ENCODE assay signal across 9 cellular contexts in the genomic region with DNA sequence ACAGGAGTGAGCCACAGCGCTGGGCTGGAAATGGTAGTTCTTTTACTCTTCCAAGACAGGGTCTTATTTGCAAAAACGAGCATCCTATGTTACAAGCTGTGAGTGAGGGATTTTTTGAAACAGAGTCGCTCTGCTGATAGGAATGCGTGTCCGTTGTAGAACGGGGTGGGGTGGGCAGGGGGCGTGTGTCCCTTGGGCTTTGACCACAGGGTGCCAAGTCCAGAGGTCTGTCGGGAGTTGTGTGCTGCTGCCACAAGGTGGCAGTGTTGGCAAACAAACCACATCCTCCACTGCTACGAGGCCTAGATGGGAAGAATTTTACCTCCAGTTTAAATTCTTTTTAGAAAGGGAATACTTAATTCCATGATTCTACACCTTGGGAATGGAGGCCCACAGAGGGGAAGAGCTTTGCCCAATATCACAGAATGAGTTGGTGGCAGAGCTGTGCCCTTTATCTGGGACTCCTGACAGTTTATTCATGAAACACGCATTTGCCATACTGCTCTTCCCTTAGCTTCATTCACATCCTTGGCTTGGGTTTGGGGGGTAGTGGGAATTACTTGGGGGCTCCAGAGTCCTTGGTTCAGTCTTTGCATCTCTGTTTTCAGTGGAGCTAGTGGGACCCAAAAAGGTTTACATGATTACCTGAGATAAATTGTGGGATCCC. TPM values are rescaled to one million over a fixed set of nuclear protein-coding genes. Genes with fewer than 3 reads are reported as not detected.
A peak's percentile ranks its signal among the peaks of the same experiment; 100 is the strongest.
DNase-seq lines count a peak whose midpoint lies in the region; ATAC-seq and TF ChIP-seq lines count a peak whose summit lies in the region.
"Had no signal": no experiment of that assay in that cellular context is flagged by ENCODE, and none has a peak within 500 bp of the region (broad histone marks: within the 10 kb centered on the region; RNA-seq: fewer than 3 reads in every experiment).

No MANE protein-coding gene starts in this region.

- H3K4me1 Mint-ChIP-seq in T-helper 1 cell treated with Interleukin-12 subunit alpha and Interleukin-12 subunit beta and Interleukin-4 antibody, amounts not matched to agents 30 μg/mL and 1 μg/mL, for 36 hours (ENCODE audit: low read depth): peaks cover 22% of the 10 kb centered on the region

- H3K4me3 ChIP-seq in GM06990 (replicated peaks; ENCODE audit: low read depth, low read length) (no peak overlapping the region), right cardiac atrium (ENCODE audit: low read length) (no peak overlapping the region), gastrocnemius medialis (no peak overlapping the region)

- WGBS in right cardiac atrium: 15% methylated on average over 10 of the region's 10 CpGs

- TF ChIP-seq CTCF in GM06990 (IDR thresholded peaks at IDR 0.05; ENCODE audit: insufficient read depth, low read length, poor library complexity, severe bottlenecking) (peak; percentile 80), gastrocnemius medialis (IDR thresholded peaks at IDR 0.05 in 4 of 5, conservative IDR thresholded peaks at IDR 0.05 in 1 of 5) (peak; percentile 83 to 95 (median 89))

- H3K4me1 ChIP-seq in right cardiac atrium (ENCODE audit: control insufficient read depth, insufficient read depth, low read length) (peaks cover 7% of the 10 kb centered on the region), gastrocnemius medialis (peaks cover 12 to 26% of the 10 kb centered on the region in 2 donors)

- in situ Hi-C loops in gastrocnemius medialis (cut with MboI; ENCODE audit: low sequenced_read_pairs in 4 of 4): loop anchor here (5.0 to 10.0 kb wide), 2 partner anchors 96 to 178 kb away; partner anchors contain the start of gene SOST (in 1 of the 4)

- H3K27me3 Mint-ChIP-seq in T-helper 1 cell treated with Interleukin-12 subunit alpha and Interleukin-12 subunit beta and Interleukin-4 antibody, amounts not matched to agents 30 μg/mL and 1 μg/mL, for 36 hours (ENCODE audit: low read depth): peaks cover under 1% of the 10 kb centered on the region

- peak; percentile 76 to 83 for ATAC-seq in right cardiac atrium
- peak; percentile 70 to 78 for ATAC-seq in gastrocnemius medialis
- ATAC-seq in GM19463 (IDR thresholded peaks at IDR 0.05; ENCODE audit: unreplicated experiment): no peak

- intact Hi-C loops in right cardiac atrium (cut with DNase I): loop anchor here (1.0 to 10.0 kb wide), 4 partner anchors 98 to 186 kb away; partner anchors contain the start of gene SOST (in 2 of the 4)
- intact Hi-C loops in gastrocnemius medialis (cut with DNase I; ENCODE audit: low total_unique reads): loop anchor here (1.0 to 2.0 kb wide), 2 partner anchors 97 to 184 kb away; no protein-coding TSS in a partner anchor

- DNase-seq in GM06990 (ENCODE audit: extremely low read depth, insufficient read length) (peak; percentile 33), NCI-H1092 treated with DMSO at 0.1 percent for 48 hours (lab: John Stamatoyannopoulos, UW) (peak; percentile 40), amniotic epithelial cell (ENCODE audit: low read depth) (peak; percentile 55), right cardiac atrium (peak; percentile 66 to 85 (median 84)), gastrocnemius medialis (peak; percentile 19 to 31), 8988T (no peak)

- H3K9me3 Mint-ChIP-seq in T-helper 1 cell treated with Interleukin-12 subunit alpha and Interleukin-12 subunit beta and Interleukin-4 antibody, amounts not matched to agents 30 μg/mL and 1 μg/mL, for 36 hours: no peaks in the 10 kb centered on the region

- H3K27ac ChIP-seq in right cardiac atrium (ENCODE audit: low read length) (no peak overlapping the region), gastrocnemius medialis (no peak overlapping the region)

- H3K9me3 ChIP-seq in right cardiac atrium (ENCODE audit: control insufficient read depth, low read length) (no peaks in the 10 kb centered on the region), gastrocnemius medialis (no peaks in the 10 kb centered on the region)

- no peaks in the 10 kb centered on the region for H3K36me3 ChIP-seq in GM06990 (ENCODE audit: control insufficient read depth, insufficient read depth, low read length)
- no peaks in the 10 kb centered on the region for H3K36me3 ChIP-seq in gastrocnemius medialis

- TF ChIP-seq POLR2A in gastrocnemius medialis (IDR thresholded peaks at IDR 0.05): no peak

- H3K36me3 Mint-ChIP-seq in T-helper 1 cell treated with Interleukin-12 subunit alpha and Interleukin-12 subunit beta and Interleukin-4 antibody, amounts not matched to agents 30 μg/mL and 1 μg/mL, for 36 hours (ENCODE audit: low read depth): no peaks in the 10 kb centered on the region

- no peaks in the 10 kb centered on the region for H3K27me3 ChIP-seq in GM06990 (replicated peaks; ENCODE audit: control insufficient read depth, insufficient read depth, low read length)
- H3K27me3 ChIP-seq in right cardiac atrium (ENCODE audit: control insufficient read depth, insufficient read depth): no peaks in the 10 kb centered on the region
- H3K27me3 ChIP-seq in gastrocnemius medialis: no peaks in the 10 kb centered on the region

- H3K27ac Mint-ChIP-seq in T-helper 1 cell treated with Interleukin-12 subunit alpha and Interleukin-12 subunit beta and Interleukin-4 antibody, amounts not matched to agents 30 μg/mL and 1 μg/mL, for 36 hours: peak overlapping the region; percentile 8

- H3K4me3 Mint-ChIP-seq in T-helper 1 cell treated with Interleukin-12 subunit alpha and Interleukin-12 subunit beta and Interleukin-4 antibody, amounts not matched to agents 30 μg/mL and 1 μg/mL, for 36 hours: no peak overlapping the region

RNA-seq across cellular contexts. Expression of gene ETV4, which starts 30.6 kb away (rescaled TPM):
- total RNA-seq in right cardiac atrium (1 to 10 TPM in 1 of 4 donors, under 1 TPM in 2, not detected in 1; 0.14 to 2.1 (median 0.59) TPM), gastrocnemius medialis (under 1 TPM in 3 of 4 donors, not detected in 1; 0.29 to 0.67 (median 0.42) TPM)
- polyA plus RNA-seq in right cardiac atrium: 0.27 TPM
- total RNA-seq: mononuclear cell had no signal
